In the genomic region with DNA sequence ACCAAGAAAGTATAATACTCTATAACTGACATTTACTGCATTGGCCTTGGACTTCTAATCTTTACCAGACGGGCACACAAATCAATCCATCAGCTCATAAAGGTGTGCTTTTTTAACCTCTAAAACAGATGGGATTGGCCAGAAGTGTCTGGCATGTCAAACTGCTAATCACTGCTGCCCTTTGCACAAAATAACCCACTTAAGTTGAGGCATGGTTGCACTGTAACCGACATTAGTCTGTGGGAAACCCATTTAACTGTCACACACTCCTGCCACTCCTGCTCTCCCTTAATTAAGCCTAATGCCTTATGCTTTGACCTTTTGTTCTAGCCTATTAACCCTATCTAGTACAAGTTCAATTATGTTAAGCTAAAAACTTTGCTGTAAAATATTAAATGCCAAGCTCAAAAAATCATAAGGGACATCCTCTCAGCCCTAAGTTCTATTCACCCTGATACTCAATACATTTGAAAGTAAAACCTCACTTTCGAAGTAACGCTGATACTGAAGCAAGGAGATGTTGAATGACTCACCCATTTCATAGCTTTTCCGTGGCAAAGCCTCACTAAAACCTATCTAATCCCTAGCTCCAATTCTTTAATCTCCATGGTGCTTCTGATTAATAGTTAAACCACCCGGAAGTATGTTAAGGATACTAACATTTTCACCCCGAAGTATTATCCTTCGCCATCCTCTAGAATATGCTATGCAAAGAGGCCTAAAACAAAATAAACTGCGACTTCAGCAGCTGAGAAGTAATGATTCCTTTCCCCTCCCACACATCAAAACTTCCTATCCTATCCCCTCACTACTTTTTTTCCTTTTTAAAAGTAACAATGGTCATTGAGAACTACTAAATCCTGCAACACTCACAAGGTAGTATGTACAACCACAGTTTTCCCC, we compare ENCODE assay signal across 9 cellular contexts. TPM values are rescaled to one million over a fixed set of nuclear protein-coding genes. Genes with fewer than 3 reads are reported as not detected.
DNase-seq lines count a peak whose midpoint lies in the region; ATAC-seq and TF ChIP-seq lines count a peak whose summit lies in the region.
"Had no signal": no experiment of that assay in that cellular context is flagged by ENCODE, and none has a peak within 500 bp of the region (broad histone marks: within the 10 kb centered on the region; RNA-seq: fewer than 3 reads in every experiment).

No MANE protein-coding gene starts in this region.

- ATAC-seq in GM18858 (IDR thresholded peaks at IDR 0.05; ENCODE audit: unreplicated experiment) (peak; percentile 68), HG02642 (IDR thresholded peaks at IDR 0.05; ENCODE audit: poor library complexity, unreplicated experiment) (peak; percentile 85)

- TF ChIP-seq CTCF in RWPE1 (conservative IDR thresholded peaks at IDR 0.05; ENCODE audit: low read depth) (no peak), kidney epithelial cell (IDR thresholded peaks at IDR 0.05; ENCODE audit: insufficient read depth, low read length, poor library complexity, severe bottlenecking) (no peak)

- no peaks in the 10 kb centered on the region for H3K36me3 ChIP-seq in kidney epithelial cell (ENCODE audit: control insufficient read depth, insufficient read depth, low read length)
- H3K36me3 ChIP-seq: lower lobe of right lung had no signal

- POLR2A ChIA-PET in RWPE1 (lab: Yijun Ruan, JAX; ENCODE audit: low non-redundant PET), result no interaction called here

- CTCF ChIA-PET in RWPE1 (lab: Yijun Ruan, JAX), result no interaction called here

- peak; percentile 10 for DNase-seq in RWPE1 (ENCODE audit: low spot score)
- DNase-seq in kidney epithelial cell (ENCODE audit: low read depth), result no peak
- no peak for DNase-seq in nucleus accumbens (lab: John Stamatoyannopoulos, UW)
- DNase-seq in activated gamma-delta T cell treated with Interleukin-2 at 50 U/mL for 16 hours, result no peak
- DNase-seq in NK-92 (lab: John Stamatoyannopoulos, UW; ENCODE audit: unreplicated experiment), result no peak
- no peak for DNase-seq in stimulated activated CD4-positive, alpha-beta T cell treated with anti-CD3 and anti-CD28 coated beads, Interleukin-12 subunit alpha, Interleukin-12 subunit beta, amount 100 ng/mL, for 4 hours
- DNase-seq: lower lobe of right lung had no signal

- no peak overlapping the region for H3K27ac ChIP-seq in RWPE1
- H3K27ac ChIP-seq: lower lobe of right lung had no signal

- peak overlapping the region; percentile 14 for H3K4me3 ChIP-seq in kidney epithelial cell (ENCODE audit: low read depth, low read length)
- H3K4me3 ChIP-seq: lower lobe of right lung had no signal

- H3K27me3 ChIP-seq in kidney epithelial cell (ENCODE audit: control insufficient read depth, insufficient read depth, low read length), result no peaks in the 10 kb centered on the region

RNA-seq across cellular contexts. Expression of a gene that starts 12.9 kb away (rescaled TPM):
- 52.6 and 57.2 TPM in 2 replicates for total RNA-seq in kidney epithelial cell
